ENCODE assay signal across 1 cellular context in the genomic region with DNA sequence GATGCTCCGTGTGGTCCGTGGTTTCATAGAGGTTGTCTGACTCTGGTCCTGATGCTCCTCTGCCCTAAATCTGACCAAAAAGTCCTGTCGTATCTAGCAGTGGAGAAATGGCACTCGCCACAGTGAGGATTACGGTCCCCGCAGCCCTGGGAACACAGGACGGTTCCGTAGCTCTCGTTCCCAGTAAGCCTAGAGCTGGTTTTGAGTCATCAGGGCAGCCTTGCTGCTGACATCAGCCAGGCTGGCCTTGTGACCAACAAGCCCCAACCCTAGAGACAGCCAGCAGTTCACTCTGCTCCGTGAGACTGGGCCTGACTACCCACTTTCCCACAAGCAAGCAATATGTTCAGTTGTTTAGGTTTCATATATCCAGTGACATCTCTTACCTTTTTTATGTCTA.
TF ChIP-seq lines count a peak whose summit lies in the region.

No MANE protein-coding gene starts in this region.

TF ChIP-seq in K562, 482 proteins besides CTCF, POLR2A, EP300 and RAD21 (continued from another document):
- TF ChIP-seq, protein P1, sequence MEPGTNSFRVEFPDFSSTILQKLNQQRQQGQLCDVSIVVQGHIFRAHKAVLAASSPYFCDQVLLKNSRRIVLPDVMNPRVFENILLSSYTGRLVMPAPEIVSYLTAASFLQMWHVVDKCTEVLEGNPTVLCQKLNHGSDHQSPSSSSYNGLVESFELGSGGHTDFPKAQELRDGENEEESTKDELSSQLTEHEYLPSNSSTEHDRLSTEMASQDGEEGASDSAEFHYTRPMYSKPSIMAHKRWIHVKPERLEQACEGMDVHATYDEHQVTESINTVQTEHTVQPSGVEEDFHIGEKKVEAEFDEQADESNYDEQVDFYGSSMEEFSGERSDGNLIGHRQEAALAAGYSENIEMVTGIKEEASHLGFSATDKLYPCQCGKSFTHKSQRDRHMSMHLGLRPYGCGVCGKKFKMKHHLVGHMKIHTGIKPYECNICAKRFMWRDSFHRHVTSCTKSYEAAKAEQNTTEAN (CRISPR knock-in tag; IDR thresholded peaks at IDR 0.05): no peak
